8 cellular contexts compared by ENCODE assay signal in genomic region chr11:61361686-61362541, GRCh38. TPM values are rescaled to one million over a fixed set of nuclear protein-coding genes. Genes with fewer than 3 reads are reported as not detected.
DNase-seq lines count a peak whose midpoint lies in the region; ATAC-seq and TF ChIP-seq lines count a peak whose summit lies in the region.

A gene with protein sequence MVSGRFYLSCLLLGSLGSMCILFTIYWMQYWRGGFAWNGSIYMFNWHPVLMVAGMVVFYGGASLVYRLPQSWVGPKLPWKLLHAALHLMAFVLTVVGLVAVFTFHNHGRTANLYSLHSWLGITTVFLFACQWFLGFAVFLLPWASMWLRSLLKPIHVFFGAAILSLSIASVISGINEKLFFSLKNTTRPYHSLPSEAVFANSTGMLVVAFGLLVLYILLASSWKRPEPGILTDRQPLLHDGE (minus strand): TSS chr11:61361882. CDS start chr11:61356713, 5,169 bp downstream.
Gene TMEM138 (plus strand): TSS chr11:61362374. CDS start chr11:61364391, 2,017 bp downstream.

- TF ChIP-seq POLR2A in right lobe of liver (IDR thresholded peaks at IDR 0.05), result peak; percentile 90

- DNase-seq in NCI-H748 (lab: John Stamatoyannopoulos, UW; ENCODE audit: unreplicated experiment), result peak; percentile 96
- DNase-seq in activated CD4-positive, alpha-beta T cell treated with anti-CD3 and anti-CD28 coated beads, Interleukin-2, amount 50 U/mL, for 48 hours, result peak; percentile 90 to 93
- DNase-seq in dorsolateral prefrontal cortex, result peak; percentile 87 to 96 (median 94)
- peak; percentile 94 to 96 (median 95) for DNase-seq in right lobe of liver
- peak; percentile 83 to 86 for DNase-seq in stimulated activated CD4-positive, alpha-beta T cell treated with anti-CD3 and anti-CD28 coated beads, Interleukin-4, amount 100 ng/mL, for 4 hours

- peak within 1 kb of the TSS; percentile 88 to 99 (median 94) for H3K9ac ChIP-seq in BLaER1 treated with 17β-estradiol and CSF1 and Interleukin-3, amounts not matched to agents 10 nM and 100 nM

- ATAC-seq in GM19328 (IDR thresholded peaks at IDR 0.05; ENCODE audit: unreplicated experiment) (peak; percentile 87), HG03520 (IDR thresholded peaks at IDR 0.05; ENCODE audit: unreplicated experiment) (peak; percentile 84), right lobe of liver (peak; percentile 93 to 97 (median 94))

- peaks cover 0 to 12% (median 0%) of the 10 kb centered on the region in 11 experiments; a peak in 2 of 22 replicates for H4K20me1 ChIP-seq in BLaER1 treated with 17β-estradiol and CSF1 and Interleukin-3, amounts not matched to agents 10 nM and 100 nM

- peak within 1 kb of the TSS; percentile 85 to 98 (median 90) for H3K4me2 ChIP-seq in BLaER1 treated with 17β-estradiol and CSF1 and Interleukin-3, amounts not matched to agents 10 nM and 100 nM

- peaks cover 55 to 60% (median 58%) of the 10 kb centered on the region in 10 experiments for H3K4me1 ChIP-seq in BLaER1 treated with 17β-estradiol and CSF1 and Interleukin-3, amounts not matched to agents 10 nM and 100 nM
- H3K4me1 ChIP-seq in right lobe of liver, result peaks cover 0 to 26% (median 6%) of the 10 kb centered on the region in 4 donors

- H3K27me3 ChIP-seq in BLaER1 treated with 17β-estradiol and CSF1 and Interleukin-3, amounts not matched to agents 10 nM and 100 nM, result no peaks in the 10 kb centered on the region
- H3K27me3 ChIP-seq in dorsolateral prefrontal cortex, result no peaks in the 10 kb centered on the region
- H3K27me3 ChIP-seq in right lobe of liver, result no peaks in the 10 kb centered on the region

- TF ChIP-seq CTCF in dorsolateral prefrontal cortex (IDR thresholded peaks at IDR 0.05 in 54 of 56, conservative IDR thresholded peaks at IDR 0.05 in 2 of 56; ENCODE audit: low read depth in 1 of 56, partially characterized antibody in 56 of 56) (peak in 22 of 56 donors; percentile 7 to 54 (median 20)), right lobe of liver (IDR thresholded peaks at IDR 0.05) (no peak)

- H3K9me3 ChIP-seq in BLaER1 treated with 17β-estradiol and CSF1 and Interleukin-3, amounts not matched to agents 10 nM and 100 nM (replicated peaks in 1 of 11), result no peaks in the 10 kb centered on the region
- H3K9me3 ChIP-seq in right lobe of liver, result no peaks in the 10 kb centered on the region

- peak within 1 kb of the TSS; percentile 88 to 99 (median 96) for H3K27ac ChIP-seq in BLaER1 treated with 17β-estradiol and CSF1 and Interleukin-3, amounts not matched to agents 10 nM and 100 nM
- H3K27ac ChIP-seq in dorsolateral prefrontal cortex (peak within 1 kb of the TSS; percentile 95 to 100 (median 100)), right lobe of liver (peak within 1 kb of the TSS; percentile 93 to 98 (median 95))

- intact Hi-C loops in dorsolateral prefrontal cortex (cut with DNase I), result loop anchor here (1.0 to 10.0 kb wide), 5 partner anchors 29 to 197 kb away; partner anchors contain the start of genes CPSF7 (in 2 of the 2), DDB1 (in 2 of the 2), TKFC (in 2 of the 2) and VPS37C (in 1 of the 2)
- intact Hi-C loops in right lobe of liver (cut with DNase I), result no loop called here

- H3K36me3 ChIP-seq in BLaER1 treated with 17β-estradiol and CSF1 and Interleukin-3, amounts not matched to agents 10 nM and 100 nM, result peaks cover 32 to 38% (median 36%) of the 10 kb centered on the region in 11 experiments
- peaks cover 0 to 29% (median 8%) of the 10 kb centered on the region in 4 donors for H3K36me3 ChIP-seq in right lobe of liver

- under 1% methylated on average over 36 of the region's 65 CpGs for WGBS in right lobe of liver (ENCODE audit: insufficient coverage, low coverage, low lambda C conversion rate, missing lambda C conversion rate)

- H3K4me3 ChIP-seq in BLaER1 treated with 17β-estradiol and CSF1 and Interleukin-3, amounts not matched to agents 10 nM and 100 nM, result peak within 1 kb of the TSS; percentile 67 to 86 (median 78)
- H3K4me3 ChIP-seq in dorsolateral prefrontal cortex, result peak within 1 kb of the TSS; percentile 52 to 98 (median 83)
- peak within 1 kb of the TSS; percentile 61 to 82 (median 81) for H3K4me3 ChIP-seq in right lobe of liver

RNA-seq across cellular contexts. Expression of the first gene that starts in this region (rescaled TPM):
- total RNA-seq in dorsolateral prefrontal cortex (10 to 100 TPM in 119 of 120 experiments, 1 to 10 TPM in 1; 7.2 to 29.3 (median 19.0) TPM), right lobe of liver (10 to 100 TPM; 25.6 to 41.8 (median 35.2) TPM)

RNA-seq across cellular contexts. Expression of gene TMEM138, which starts in this region (rescaled TPM):
- total RNA-seq in dorsolateral prefrontal cortex (10 to 100 TPM; 18.4 to 51.8 (median 31.7) TPM), right lobe of liver (10 to 100 TPM; 18.2 to 41.0 (median 26.4) TPM)

Comparison
In these comparisons a context has a peak if more than half of its experiments do, and no peak if none do; other contexts are left out.
1. Peak in every context shown above with its lines: DNase-seq, ATAC-seq, H3K4me3 ChIP-seq and H3K27ac ChIP-seq.
2. intact Hi-C loops: an anchor here in dorsolateral prefrontal cortex (1.0 to 10.0 kb wide); none called in right lobe of liver.